Comparison of ENCODE assay signal across 21 cellular contexts in genomic region chr11:110859240-110859835, GRCh38.
"Had no signal": no experiment of that assay in that cellular context is flagged by ENCODE, and none has a peak within 500 bp of the region (broad histone marks: within the 10 kb centered on the region; RNA-seq: fewer than 3 reads in every experiment).

No MANE protein-coding gene starts in this region.

- DNase-seq: activated CD4-positive, alpha-beta T cell treated with anti-CD3 and anti-CD28 coated beads for 36 hours; activated CD4-positive, alpha-beta T cell treated with anti-CD3 and anti-CD28 coated beads, Interleukin-2, amount 50 U/mL, for 4 hours; activated CD8-positive, alpha-beta memory T cell treated with anti-CD3 and anti-CD28 coated beads for 24 hours; activated CD8-positive, alpha-beta memory T cell treated with anti-CD3 and anti-CD28 coated beads, Interleukin-2, amount 50 U/mL, for 48 hours; activated naive CD4-positive, alpha-beta T cell treated with Interleukin-2 at 50 U/mL for 16 hours; activated naive CD8-positive, alpha-beta T cell treated with anti-CD3 and anti-CD28 coated beads for 36 hours; activated T-cell treated with anti-CD3 and anti-CD28 coated beads, Interleukin-2, amount 50 U/mL, for 4 hours; amniotic stem cell; cortex of kidney; endodermal cell; islet precursor cell; lower lobe of right lung; natural killer cell; stimulated activated CD4-positive, alpha-beta T cell treated with anti-CD3 and anti-CD28 coated beads, Interleukin-1b, Interleukin-23, amount 100 ng/mL, for 48 hours; T-helper 1 cell had no signal

- H3K9me3 ChIP-seq: heart left ventricle, lower lobe of right lung, neutrophil, ovary, prostate gland, stomach had no signal

- H3K27ac ChIP-seq: epithelial cell of prostate, lower lobe of right lung, neutrophil, ovary, prostate gland had no signal

- H3K4me1 ChIP-seq: lower lobe of right lung, prostate gland had no signal

- H3K36me3 ChIP-seq: heart left ventricle, lower lobe of right lung, neutrophil, ovary, prostate gland, stomach had no signal

- H3K4me3 ChIP-seq: heart left ventricle, lower lobe of right lung, ovary, prostate gland, stomach had no signal

- H3K27me3 ChIP-seq: heart left ventricle, neutrophil, ovary, stomach had no signal
